Comparison of ENCODE assay signal across 8 cellular contexts in the genomic region with DNA sequence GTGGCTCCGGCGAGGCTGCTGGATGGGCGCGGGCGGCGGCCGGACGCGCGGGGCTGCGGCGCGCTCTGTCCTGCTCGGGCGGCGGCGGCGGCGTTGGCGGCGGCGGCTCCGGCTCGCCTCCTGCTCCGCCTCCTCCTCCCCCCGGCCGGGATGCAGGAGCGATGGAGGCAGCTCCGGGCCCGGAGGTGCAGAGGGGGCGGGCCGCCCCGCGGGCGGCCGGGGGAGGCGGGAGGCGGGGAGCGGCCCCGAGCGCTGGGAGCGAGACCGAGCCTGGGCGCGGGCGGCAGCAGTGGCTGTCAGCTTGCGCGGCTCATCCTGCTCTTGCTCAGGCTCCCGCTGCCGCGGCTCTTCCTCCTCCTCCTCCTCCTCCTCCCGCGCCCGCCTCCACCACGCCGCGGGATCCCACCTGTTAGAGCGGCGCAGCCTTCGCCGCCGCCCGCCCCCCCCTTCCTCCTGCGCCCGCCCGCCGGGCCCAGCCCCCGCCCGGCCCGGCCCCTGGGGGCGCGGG. TPM values are rescaled to one million over a fixed set of nuclear protein-coding genes. Genes with fewer than 3 reads are reported as not detected.
A peak's percentile ranks its signal among the peaks of the same experiment; 100 is the strongest.
DNase-seq lines count a peak whose midpoint lies in the region; ATAC-seq and TF ChIP-seq lines count a peak whose summit lies in the region.

Gene NOL4L, minus strand, starts transcription at position 323 of the 508 bp plus-strand sequence. CDS start 443 bp downstream, outside the sequence.

- TF ChIP-seq POLR2A in breast epithelium (IDR thresholded peaks at IDR 0.05) = no peak
- TF ChIP-seq POLR2A in GM18505 (IDR thresholded peaks at IDR 0.05; ENCODE audit: borderline replicate concordance, extremely low read depth, insufficient read depth, insufficient read length) = no peak

- H3K79me2 ChIP-seq in smooth muscle cell (ENCODE audit: low read depth) = no peaks in the 10 kb centered on the region

- ATAC-seq in HG03025 (IDR thresholded peaks at IDR 0.05; ENCODE audit: low FRiP score, unreplicated experiment) = no peak
- no peak for ATAC-seq in GM18505 (IDR thresholded peaks at IDR 0.05; ENCODE audit: unreplicated experiment)

- peak within 1 kb of the TSS; percentile 84 to 96 for H3K4me3 Mint-ChIP-seq in CD14-positive monocyte

- H3K27ac Mint-ChIP-seq in CD14-positive monocyte = peak within 1 kb of the TSS in 4 of 7 donors; percentile 21 to 66 (median 34)

- H3K36me3 ChIP-seq in breast epithelium (no peaks in the 10 kb centered on the region), smooth muscle cell (ENCODE audit: low read depth) (no peaks in the 10 kb centered on the region)

- peaks cover 26% of the 10 kb centered on the region for H3F3A ChIP-seq in smooth muscle cell (ENCODE audit: low read depth)

- no peaks in the 10 kb centered on the region for H3K9me3 ChIP-seq in breast epithelium
- no peaks in the 10 kb centered on the region for H3K9me3 ChIP-seq in smooth muscle cell (replicated peaks; ENCODE audit: low read depth)

- H3K9ac ChIP-seq in smooth muscle cell (ENCODE audit: low read depth) = no peak within 1 kb of the TSS

- peak within 1 kb of the TSS; percentile 94 for H3K4me2 ChIP-seq in smooth muscle cell

- H3K27me3 ChIP-seq in breast epithelium = peaks cover 3% of the 10 kb centered on the region in 2 donors
- peaks cover 31% of the 10 kb centered on the region for H3K27me3 ChIP-seq in smooth muscle cell (ENCODE audit: low read depth)

- H3K36me3 Mint-ChIP-seq in CD14-positive monocyte = peaks cover 0 to 9% of the 10 kb centered on the region in 2 donors

- peak within 1 kb of the TSS; percentile 61 for H2AFZ ChIP-seq in smooth muscle cell (ENCODE audit: low read depth)

- H3K4me1 ChIP-seq in breast epithelium (peaks cover 0 to 3% of the 10 kb centered on the region in 2 donors), smooth muscle cell (ENCODE audit: low read depth) (peaks cover 20% of the 10 kb centered on the region)

- no peak for TF ChIP-seq CTCF in CD14-positive monocyte (IDR thresholded peaks at IDR 0.05)
- TF ChIP-seq CTCF in breast epithelium (IDR thresholded peaks at IDR 0.05) = no peak
- TF ChIP-seq CTCF in smooth muscle cell (IDR thresholded peaks at IDR 0.05; ENCODE audit: borderline replicate concordance, insufficient read depth, poor library complexity, severe bottlenecking) = no peak

- peak within 1 kb of the TSS in 1 of 2 donors; percentile 44 for H3K27ac ChIP-seq in breast epithelium
- no peak within 1 kb of the TSS for H3K27ac ChIP-seq in smooth muscle cell (ENCODE audit: low read depth)

- no peak for DNase-seq in CD14-positive monocyte (ENCODE audit: low spot score)
- no peak for DNase-seq in HT1080 (ENCODE audit: low read depth)
- DNase-seq in breast epithelium (ENCODE audit: low spot score in 2 of 2) = no peak
- peak; percentile 72 for DNase-seq in iPS-NIHi11 (ENCODE audit: low spot score)
- no peak for DNase-seq in smooth muscle cell (lab: John Stamatoyannopoulos, UW; ENCODE audit: unreplicated experiment)

- intact Hi-C loops in CD14-positive monocyte (cut with micrococcal nuclease) (loop anchor here in 1 of 2 donors (10.0 kb wide), 1 partner anchor 60 kb away; no protein-coding TSS in a partner anchor), breast epithelium (cut with DNase I; ENCODE audit: low total_unique reads) (no loop called here)
- intact Hi-C loops in T-helper 2 cell treated with Interferon-gamma antibody and Interleukin-4, amounts not matched to agents 100 ng/mL and 5 ng/mL, for 36 hours (cut with micrococcal nuclease) = no loop called here

- peak within 1 kb of the TSS; percentile 49 to 91 (median 65) for H3K4me3 ChIP-seq in breast epithelium
- H3K4me3 ChIP-seq in smooth muscle cell = peak within 1 kb of the TSS; percentile 91

- peaks cover 26 to 39% (median 33%) of the 10 kb centered on the region in 3 donors for H3K27me3 Mint-ChIP-seq in CD14-positive monocyte (ENCODE audit: low read depth in 3 of 3)

- no peaks in the 10 kb centered on the region for H4K20me1 ChIP-seq in smooth muscle cell (ENCODE audit: low read depth)

- peaks cover 0 to 7% (median 4%) of the 10 kb centered on the region in 7 donors for H3K9me3 Mint-ChIP-seq in CD14-positive monocyte

- WGBS in smooth muscle cell (ENCODE audit: low lambda C conversion rate) = 0% methylated on average over 18 of the region's 72 CpGs

- peaks cover 45% of the 10 kb centered on the region for H3K4me1 Mint-ChIP-seq in CD14-positive monocyte

RNA-seq across cellular contexts. Expression of gene NOL4L, which starts in this region (rescaled TPM):
- polyA plus RNA-seq in CD14-positive monocyte (1 to 10 TPM; 1.1 to 2.8 TPM), smooth muscle cell (26.2 and 28.7 TPM in 2 replicates)
- 20.2 and 23.8 TPM in 2 replicates for total RNA-seq in HT1080 (2014; rRNA removed; shearing (Covaris generic))
- 25.1 and 26.5 TPM in 2 replicates for polyA plus RNA-seq in HT1080 (2015; cell fraction: cytosol; rRNA removed)
- polyA plus RNA-seq in HT1080 (2015; cell fraction: nucleus; rRNA removed) = 28.4 and 37.9 TPM in 2 replicates
- 27.8 and 28.5 TPM in 2 replicates for total RNA-seq in T-helper 2 cell treated with Interferon-gamma antibody and Interleukin-4, amounts not matched to agents 100 ng/mL and 5 ng/mL, for 36 hours
- total RNA-seq in breast epithelium (10 to 100 TPM in 2 of 3 donors, 1 to 10 TPM in 1; 3.7 to 18.4 (median 15.8) TPM), smooth muscle cell (26.0 and 26.6 TPM in 2 replicates)
